In genomic region chr19:1019980-1020867, GRCh38 we compare ENCODE assay signal across 7 cellular contexts. TPM values are rescaled to one million over a fixed set of nuclear protein-coding genes. Genes with fewer than 3 reads are reported as not detected.
A peak's percentile ranks its signal among the peaks of the same experiment; 100 is the strongest.
DNase-seq lines count a peak whose midpoint lies in the region; ATAC-seq, FAIRE-seq and TF ChIP-seq lines count a peak whose summit lies in the region.
"Had no signal": no experiment of that assay in that cellular context is flagged by ENCODE, and none has a peak within 500 bp of the region (broad histone marks: within the 10 kb centered on the region; RNA-seq: fewer than 3 reads in every experiment).

No MANE protein-coding gene starts in this region.

- FAIRE-seq in GM12891 (lab: Jason Lieb, UNC), result peak; percentile 50

- ATAC-seq in left lobe of liver, result peak; percentile 33
- ATAC-seq in GM19328 (IDR thresholded peaks at IDR 0.05; ENCODE audit: unreplicated experiment), result no peak
- no peak for ATAC-seq in HG03354 (IDR thresholded peaks at IDR 0.05; ENCODE audit: poor library complexity, severe bottlenecking, unreplicated experiment)

- peaks cover 9% of the 10 kb centered on the region for H3K36me3 Mint-ChIP-seq in activated CD4-positive, alpha-beta memory T cell treated with anti-CD3 and anti-CD28 coated beads for 36 hours

- POLR2A ChIA-PET in activated CD4-positive, alpha-beta memory T cell treated with anti-CD3 and anti-CD28 coated beads for 36 hours (lab: Charles Lee), result interaction anchor here (0.6 to 1.6 kb wide), 5 partner anchors 19 to 83 kb away, joined by 3 to 8 read pairs (median 5); partner anchors contain the start of genes ABCA7 and WDR18

- H3K27ac Mint-ChIP-seq in activated CD4-positive, alpha-beta memory T cell treated with anti-CD3 and anti-CD28 coated beads for 36 hours, result peak overlapping the region; percentile 86

- intact Hi-C loops in activated CD4-positive, alpha-beta memory T cell treated with anti-CD3 and anti-CD28 coated beads for 36 hours (cut with micrococcal nuclease), result loop anchor here (2.0 to 5.0 kb wide), 4 partner anchors 19 to 222 kb away; partner anchors contain the start of genes ABCA7, ATP5F1D and GRIN3B

- TF ChIP-seq POLR2A in GM12891 (IDR thresholded peaks at IDR 0.05; ENCODE audit: low read depth, low read length), result no peak

- peak overlapping the region; percentile 95 for H3K4me3 Mint-ChIP-seq in activated CD4-positive, alpha-beta memory T cell treated with anti-CD3 and anti-CD28 coated beads for 36 hours

- no peaks in the 10 kb centered on the region for H3K9me3 Mint-ChIP-seq in activated CD4-positive, alpha-beta memory T cell treated with anti-CD3 and anti-CD28 coated beads for 36 hours

- H3K4me1 Mint-ChIP-seq in activated CD4-positive, alpha-beta memory T cell treated with anti-CD3 and anti-CD28 coated beads for 36 hours (ENCODE audit: low read depth), result peaks cover 46% of the 10 kb centered on the region

- peaks cover 3% of the 10 kb centered on the region for H3K27me3 Mint-ChIP-seq in activated CD4-positive, alpha-beta memory T cell treated with anti-CD3 and anti-CD28 coated beads for 36 hours

- CTCF ChIA-PET in activated CD4-positive, alpha-beta memory T cell treated with anti-CD3 and anti-CD28 coated beads for 36 hours (lab: Charles Lee), result interaction anchor here (1.2 to 1.4 kb wide), 3 partner anchors 36 to 246 kb away, joined by 5 read pairs; partner anchors contain the start of gene WDR18

- DNase-seq in GM12891 (ENCODE audit: insufficient read length, low spot score) (no peak), left lobe of liver (ENCODE audit: low spot score) (peak; percentile 74), T1000 (lab: John Stamatoyannopoulos, UW) (no peak)
- peak; percentile 38 for DNase-seq in activated CD4-positive, alpha-beta memory T cell treated with anti-CD3 and anti-CD28 coated beads for 36 hours

TF ChIP-seq in GM12891, 5 proteins besides CTCF, POLR2A, EP300 and RAD21:
- no peak for TF ChIP-seq TAF1 (IDR thresholded peaks at IDR 0.05; ENCODE audit: low read depth, low read length)
- TF ChIP-seq POU2F2 (IDR thresholded peaks at IDR 0.05; ENCODE audit: low read depth, low read length), result no peak
- no peak for TF ChIP-seq PAX5 (IDR thresholded peaks at IDR 0.05; ENCODE audit: insufficient read depth, low read length, severe bottlenecking)
- TF ChIP-seq SPI1 (IDR thresholded peaks at IDR 0.05; ENCODE audit: low read depth, low read length), result no peak
- TF ChIP-seq POLR2AphosphoS5 (IDR thresholded peaks at IDR 0.05; ENCODE audit: low read depth, low read length), result no peak; the same call in 1 of the 2 replicates
TF ChIP-seq in GM12891: peak in this region for 0.

RNA-seq across cellular contexts. Expression of gene TMEM259, which starts 0.7 kb away (rescaled TPM):
- 82.3 TPM for polyA plus RNA-seq in GM12891 (2012; ENCODE audit: low read depth, missing spikeins)
- 100 to 1,000 TPM; 107 to 109 TPM for total RNA-seq in activated CD4-positive, alpha-beta memory T cell treated with anti-CD3 and anti-CD28 coated beads for 36 hours
- 117 TPM for total RNA-seq in left lobe of liver

RNA-seq across cellular contexts. Expression of gene RNU6-2, which starts 1.1 kb away (rescaled TPM):
- not detected for polyA plus RNA-seq in GM12891 (2012; ENCODE audit: low read depth, missing spikeins)
- not detected for total RNA-seq in activated CD4-positive, alpha-beta memory T cell treated with anti-CD3 and anti-CD28 coated beads for 36 hours
- total RNA-seq in left lobe of liver, result not detected
- total RNA-seq: T-helper 1 cell treated with Interleukin-12 subunit alpha and Interleukin-12 subunit beta and Interleukin-4 antibody, amounts not matched to agents 30 ng/mL and 1 ng/mL, for 36 hours had no signal

RNA-seq across cellular contexts. Expression of gene CNN2, which starts 6.2 kb away (rescaled TPM):
- 101 TPM for polyA plus RNA-seq in GM12891 (2012; ENCODE audit: low read depth, missing spikeins)
- 100 to 1,000 TPM; 123 to 130 TPM for total RNA-seq in activated CD4-positive, alpha-beta memory T cell treated with anti-CD3 and anti-CD28 coated beads for 36 hours
- 23.2 TPM for total RNA-seq in left lobe of liver

RNA-seq across cellular contexts. Expression of gene ABCA7, which starts 19.7 kb away (rescaled TPM):
- 13.2 TPM for polyA plus RNA-seq in GM12891 (2012; ENCODE audit: low read depth, missing spikeins)
- 10 to 100 TPM; 28.3 to 29.3 TPM for total RNA-seq in activated CD4-positive, alpha-beta memory T cell treated with anti-CD3 and anti-CD28 coated beads for 36 hours
- total RNA-seq in left lobe of liver, result 10.4 TPM

RNA-seq across cellular contexts. Expression of gene GRIN3B, which starts 20.0 kb away (rescaled TPM):
- polyA plus RNA-seq in GM12891 (2012; ENCODE audit: low read depth, missing spikeins), result 0.06 TPM
- total RNA-seq in activated CD4-positive, alpha-beta memory T cell treated with anti-CD3 and anti-CD28 coated beads for 36 hours, result not detected
- total RNA-seq in left lobe of liver, result not detected
- total RNA-seq: T-helper 1 cell treated with Interleukin-12 subunit alpha and Interleukin-12 subunit beta and Interleukin-4 antibody, amounts not matched to agents 30 ng/mL and 1 ng/mL, for 36 hours had no signal

Comparison
In these comparisons a context has a peak if more than half of its experiments do, and no peak if none do; other contexts are left out.
1. DNase-seq: peak in activated CD4-positive, alpha-beta memory T cell treated with anti-CD3 and anti-CD28 coated beads for 36 hours (single experiment) and left lobe of liver (single experiment); none in GM12891 (single experiment) and T1000 (single experiment).